In genomic region chr2:210480079-210480478, GRCh38 we compare ENCODE assay signal across 27 cellular contexts. TPM values are rescaled to one million over a fixed set of nuclear protein-coding genes. Genes with fewer than 3 reads are reported as not detected.
DNase-seq lines count a peak whose midpoint lies in the region; ATAC-seq and TF ChIP-seq lines count a peak whose summit lies in the region.
"Had no signal": no experiment of that assay in that cellular context is flagged by ENCODE, and none has a peak within 500 bp of the region (broad histone marks: within the 10 kb centered on the region; RNA-seq: fewer than 3 reads in every experiment).

No MANE protein-coding gene starts in this region.

- no peak for DNase-seq in CD4-positive, CD25-positive, alpha-beta regulatory T cell
- no peak for DNase-seq in CD4-positive, alpha-beta memory T cell
- DNase-seq in OCI-LY7 (ENCODE audit: low spot score) = no peak
- DNase-seq in epithelial cell of esophagus (ENCODE audit: low read depth) = peak; percentile 48
- no peak for DNase-seq in SKM-1 treated with dmso at 0.1 percent for 144 hours (lab: John Stamatoyannopoulos, UW; ENCODE audit: unreplicated experiment)
- DNase-seq in DMS153 treated with DMSO at 0.1 percent for 48 hours (lab: John Stamatoyannopoulos, UW; ENCODE audit: unreplicated experiment) = no peak
- DNase-seq: activated CD4-positive, alpha-beta T cell treated with anti-CD3 and anti-CD28 coated beads for 4 hours; activated CD8-positive, alpha-beta memory T cell treated with anti-CD3 and anti-CD28 coated beads, Interleukin-2, amount 10 ng/mL, durations not matched to agents 7 days and 5 days; activated T-cell treated with anti-CD3 and anti-CD28 coated beads, Interleukin-2, amount 50 U/mL, for 48 hours; central memory CD4-positive, alpha-beta T cell; dorsolateral prefrontal cortex; KG1; mesenchymal stem cell; NCI-H1694; NCI-H510A; OCI-M1; sigmoid colon; SK-N-SH; stimulated activated CD4-positive, alpha-beta T cell treated with anti-CD3 and anti-CD28 coated beads, Interleukin-15, amount 100 ng/mL, for 24 hours; stimulated activated naive CD4-positive, alpha-beta T cell; testis had no signal

- peaks cover 10% of the 10 kb centered on the region; the same call in 1 of the 2 replicates for H3K79me2 ChIP-seq in OCI-LY7 (ENCODE audit: insufficient read depth, low read depth, low read length)

- H3K27me3 ChIP-seq in CD4-positive, CD25-positive, alpha-beta regulatory T cell (ENCODE audit: control insufficient read depth, insufficient read depth, low read length) = no peaks in the 10 kb centered on the region
- no peaks in the 10 kb centered on the region for H3K27me3 ChIP-seq in CD4-positive, alpha-beta memory T cell (ENCODE audit: insufficient read depth, low read length)
- H3K27me3 ChIP-seq: dorsolateral prefrontal cortex, neutrophil, sigmoid colon, testis had no signal

- BruUV-seq in OCI-LY7 (replicated peaks; lab: Mats Ljungman, UMichigan) = no TSS peak

- H3K4me1 ChIP-seq in CD4-positive, CD25-positive, alpha-beta regulatory T cell (ENCODE audit: control insufficient read depth, insufficient read depth, low read length, poor library complexity, severe bottlenecking) = peaks cover 22% of the 10 kb centered on the region
- peaks cover 35% of the 10 kb centered on the region for H3K4me1 ChIP-seq in CD4-positive, alpha-beta memory T cell (ENCODE audit: insufficient read depth, low read length)
- peaks cover 20% of the 10 kb centered on the region for H3K4me1 ChIP-seq in OCI-LY7 (ENCODE audit: insufficient read depth, low read length, poor library complexity, severe bottlenecking)
- H3K4me1 ChIP-seq: testis had no signal

- H3K9me2 ChIP-seq in OCI-LY7 (ENCODE audit: insufficient read depth, low read length) = no peaks in the 10 kb centered on the region
- H3K9me2 ChIP-seq: SK-N-SH had no signal

- H3K27me3 Mint-ChIP-seq in CD4-positive, CD25-positive, alpha-beta regulatory T cell = no peaks in the 10 kb centered on the region
- H3K27me3 Mint-ChIP-seq in CD4-positive, alpha-beta memory T cell = no peaks in the 10 kb centered on the region
- H3K27me3 Mint-ChIP-seq: activated CD8-positive, alpha-beta memory T cell treated with anti-CD3 and anti-CD28 coated beads, Interleukin-2, amount 10 ng/mL, durations not matched to agents 7 days and 5 days; activated naive CD8-positive, alpha-beta T cell; progenitor cell of endocrine pancreas had no signal

- no peaks in the 10 kb centered on the region for H3K36me3 Mint-ChIP-seq in CD4-positive, CD25-positive, alpha-beta regulatory T cell
- H3K36me3 Mint-ChIP-seq in CD4-positive, alpha-beta memory T cell = peaks cover 5 to 14% of the 10 kb centered on the region in 2 donors

- no peak overlapping the region for H3K4me3 ChIP-seq in CD4-positive, CD25-positive, alpha-beta regulatory T cell (ENCODE audit: low read depth, low read length)
- no peak overlapping the region for H3K4me3 ChIP-seq in CD4-positive, alpha-beta memory T cell (ENCODE audit: low read length in 2 of 2)
- H3K4me3 ChIP-seq in OCI-LY7 (ENCODE audit: low read depth, low read length, poor library complexity, severe bottlenecking) = no peak overlapping the region
- H3K4me3 ChIP-seq in epithelial cell of esophagus (ENCODE audit: low read length) = no peak overlapping the region
- H3K4me3 ChIP-seq: dorsolateral prefrontal cortex, sigmoid colon, testis had no signal

- no peaks in the 10 kb centered on the region for H4K20me1 ChIP-seq in OCI-LY7 (ENCODE audit: insufficient read depth, low read length)

- no peaks in the 10 kb centered on the region for H3K36me3 ChIP-seq in CD4-positive, CD25-positive, alpha-beta regulatory T cell (ENCODE audit: control insufficient read depth, insufficient read depth, low read length)
- no peaks in the 10 kb centered on the region for H3K36me3 ChIP-seq in CD4-positive, alpha-beta memory T cell (ENCODE audit: insufficient read depth, low read length)
- no peaks in the 10 kb centered on the region for H3K36me3 ChIP-seq in OCI-LY7 (ENCODE audit: insufficient read depth, low read length)
- H3K36me3 ChIP-seq: neutrophil, sigmoid colon had no signal

- POLR2A ChIA-PET in CD4-positive, alpha-beta memory T cell (lab: Charles Lee; ENCODE audit: partially characterized antibody) = no interaction called here
- POLR2A ChIA-PET in OCI-LY7 (lab: Charles Lee) = interaction anchor here (1.3 to 1.6 kb wide), 2 partner anchors 10 to 17 kb away, joined by 3 to 6 read pairs; no protein-coding TSS in a partner anchor

- TF ChIP-seq CTCF in OCI-LY7 (conservative IDR thresholded peaks at IDR 0.05; ENCODE audit: low read length) (no peak), epithelial cell of esophagus (IDR thresholded peaks at IDR 0.05; ENCODE audit: insufficient read depth, low read depth, low read length, missing control alignments) (no peak)

- H3K27ac Mint-ChIP-seq in CD4-positive, CD25-positive, alpha-beta regulatory T cell = peak overlapping the region; percentile 50 to 86 (median 57)
- H3K27ac Mint-ChIP-seq in CD4-positive, alpha-beta memory T cell = peak overlapping the region in 4 of 7 donors; percentile 18 to 69 (median 52)
- H3K27ac Mint-ChIP-seq: activated CD8-positive, alpha-beta memory T cell treated with anti-CD3 and anti-CD28 coated beads, Interleukin-2, amount 10 ng/mL, durations not matched to agents 7 days and 5 days; progenitor cell of endocrine pancreas had no signal

- H3K9me3 ChIP-seq in CD4-positive, CD25-positive, alpha-beta regulatory T cell (ENCODE audit: control insufficient read depth in 2 of 2, low read length in 2 of 2) = peaks cover 5 to 8% of the 10 kb centered on the region in 2 experiments
- H3K9me3 ChIP-seq in CD4-positive, alpha-beta memory T cell (ENCODE audit: control insufficient read depth in 1 of 2, low read length in 2 of 2) = no peaks in the 10 kb centered on the region
- no peaks in the 10 kb centered on the region for H3K9me3 ChIP-seq in OCI-LY7 (ENCODE audit: low read length)
- H3K9me3 ChIP-seq: neutrophil, sigmoid colon, SK-N-SH, testis had no signal

- no peak for ATAC-seq in CD4-positive, CD25-positive, alpha-beta regulatory T cell (ENCODE audit: low read depth in 2 of 2)
- ATAC-seq in GM19397 (IDR thresholded peaks at IDR 0.05; ENCODE audit: unreplicated experiment) = no peak
- ATAC-seq: activated CD8-positive, alpha-beta memory T cell treated with anti-CD3 and anti-CD28 coated beads, Interleukin-2, amount 10 ng/mL, durations not matched to agents 7 days and 5 days; left lobe of liver had no signal

- CTCF ChIA-PET in CD4-positive, alpha-beta memory T cell (lab: Charles Lee; ENCODE audit: partially characterized antibody) = no interaction called here
- CTCF ChIA-PET in OCI-LY7 (lab: Charles Lee; ENCODE audit: unreplicated experiment) = no interaction called here

- no peak overlapping the region for H3K4me3 Mint-ChIP-seq in CD4-positive, CD25-positive, alpha-beta regulatory T cell
- peak overlapping the region in 4 of 8 donors; percentile 20 to 75 (median 50) for H3K4me3 Mint-ChIP-seq in CD4-positive, alpha-beta memory T cell
- H3K4me3 Mint-ChIP-seq: activated CD8-positive, alpha-beta memory T cell treated with anti-CD3 and anti-CD28 coated beads, Interleukin-2, amount 10 ng/mL, durations not matched to agents 7 days and 5 days; activated naive CD8-positive, alpha-beta T cell had no signal

- intact Hi-C loops in CD4-positive, alpha-beta memory T cell (cut with micrococcal nuclease) = no loop called here
- intact Hi-C loops in OCI-LY7 (cut with micrococcal nuclease; ENCODE audit: unreplicated experiment) = no loop called here

- peaks cover 17 to 51% (median 34%) of the 10 kb centered on the region in 4 donors for H3K4me1 Mint-ChIP-seq in CD4-positive, CD25-positive, alpha-beta regulatory T cell
- H3K4me1 Mint-ChIP-seq in CD4-positive, alpha-beta memory T cell = peaks cover 28 to 54% (median 45%) of the 10 kb centered on the region in 4 donors

- H3K9me3 Mint-ChIP-seq in CD4-positive, CD25-positive, alpha-beta regulatory T cell = peaks cover 3 to 14% (median 6%) of the 10 kb centered on the region in 7 donors
- peaks cover 0 to 12% (median 10%) of the 10 kb centered on the region in 8 donors for H3K9me3 Mint-ChIP-seq in CD4-positive, alpha-beta memory T cell

- H3K4me2 ChIP-seq in OCI-LY7 (ENCODE audit: low read length) = no peak overlapping the region
- H3K4me2 ChIP-seq: SK-N-SH had no signal

- peak overlapping the region; percentile 50; the same call in 1 of the 2 replicates for H2AFZ ChIP-seq in OCI-LY7 (ENCODE audit: low read length)

- H3K27ac ChIP-seq in CD4-positive, CD25-positive, alpha-beta regulatory T cell (ENCODE audit: insufficient read depth, low read length, poor library complexity, severe bottlenecking) = no peak overlapping the region
- H3K27ac ChIP-seq in CD4-positive, alpha-beta memory T cell (ENCODE audit: low read depth, low read length) = no peak overlapping the region
- H3K27ac ChIP-seq in OCI-LY7 (ENCODE audit: low read depth, low read length, poor library complexity, severe bottlenecking) = no peak overlapping the region
- H3K27ac ChIP-seq: C4-2B, dorsolateral prefrontal cortex, neutrophil, sigmoid colon, testis had no signal

RNA-seq across cellular contexts. Expression of gene LANCL1, which starts 3.5 kb away (rescaled TPM):
- 22.9 TPM for total RNA-seq in CD4-positive, CD25-positive, alpha-beta regulatory T cell
- 10 to 100 TPM; 24.1 to 31.4 (median 26.5) TPM for polyA plus RNA-seq in CD4-positive, CD25-positive, alpha-beta regulatory T cell
- total RNA-seq in CD4-positive, alpha-beta memory T cell = 10 to 100 TPM; 30.2 to 32.8 TPM
- polyA plus RNA-seq in CD4-positive, alpha-beta memory T cell = 10 to 100 TPM; 25.0 to 28.5 TPM
- 20.4 and 22.5 TPM in 2 replicates for total RNA-seq in OCI-LY7 (2014; rRNA removed; shearing (Covaris generic))
- 55.2 and 67.3 TPM in 2 replicates for total RNA-seq in OCI-LY7 (2022)
